25 cellular contexts compared by ENCODE assay signal in the genomic region with DNA sequence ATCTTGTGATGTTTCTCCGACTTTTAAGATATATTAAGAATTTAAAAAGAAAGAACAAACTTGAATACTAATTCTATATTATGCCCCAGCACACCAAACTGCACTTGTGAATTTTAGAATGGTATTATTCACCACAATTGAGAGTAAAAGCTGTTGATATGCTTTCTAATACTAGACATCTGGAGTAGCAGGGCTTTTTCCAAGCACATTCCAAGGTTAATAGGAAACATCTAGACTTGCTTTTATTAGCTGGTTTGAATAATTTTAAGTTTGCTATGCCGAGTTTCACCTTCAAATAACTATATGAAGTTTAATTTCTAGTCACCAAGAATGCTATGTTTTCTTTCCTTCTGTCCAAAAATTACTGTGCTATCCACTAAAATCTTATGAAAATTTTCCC. TPM values are rescaled to one million over a fixed set of nuclear protein-coding genes. Genes with fewer than 3 reads are reported as not detected.
DNase-seq lines count a peak whose midpoint lies in the region; ATAC-seq and TF ChIP-seq lines count a peak whose summit lies in the region.
"Had no signal": no experiment of that assay in that cellular context is flagged by ENCODE, and none has a peak within 500 bp of the region (broad histone marks: within the 10 kb centered on the region; RNA-seq: fewer than 3 reads in every experiment).

No MANE protein-coding gene starts in this region.

- no peaks in the 10 kb centered on the region for H3K9me3 ChIP-seq in right lobe of liver
- H3K9me3 ChIP-seq: body of pancreas, colonic mucosa, testis had no signal

- intact Hi-C loops in right lobe of liver (cut with DNase I), result no loop called here

- peak; percentile 25 for DNase-seq in DMS 273 (lab: John Stamatoyannopoulos, UW; ENCODE audit: unreplicated experiment)
- DNase-seq in DMS 273 treated with DMSO at 0.1 percent for 48 hours (lab: John Stamatoyannopoulos, UW), result no peak
- DNase-seq in chondrocyte (ENCODE audit: low spot score), result no peak
- no peak for DNase-seq in right lobe of liver
- no peak for DNase-seq in KG1 (lab: John Stamatoyannopoulos, UW)
- DNase-seq in AG08395 (ENCODE audit: low spot score), result no peak
- DNase-seq: activated CD4-positive, alpha-beta T cell treated with anti-CD3 and anti-CD28 coated beads, Interleukin-2, amount 50 U/mL, for 1 hour; activated naive CD8-positive, alpha-beta T cell treated with anti-CD3 and anti-CD28 coated beads, Interleukin-2, amount 10 ng/mL, durations not matched to agents 7 days and 5 days; body of pancreas; colonic mucosa; DMS79; naive thymus-derived CD8-positive, alpha-beta T cell; NCI-H1105; NCI-H2029 treated with DMSO at 0.1 percent for 48 hours; NCI-H345; stimulated activated CD4-positive, alpha-beta T cell treated with anti-CD3 and anti-CD28 coated beads, Interleukin-4, amount 100 ng/mL, for 1 hour; stimulated activated naive CD4-positive, alpha-beta T cell; testis had no signal

- TF ChIP-seq POLR2A in right lobe of liver (IDR thresholded peaks at IDR 0.05), result no peak

- 43% methylated on average over 2 of the region's 2 CpGs for WGBS in right lobe of liver (ENCODE audit: insufficient coverage, low coverage, low lambda C conversion rate, missing lambda C conversion rate)

- peak overlapping the region; percentile 0 for H3K4me3 Mint-ChIP-seq in chondrocyte (ENCODE audit: unreplicated experiment)
- no peak overlapping the region for H3K4me3 Mint-ChIP-seq in activated T-helper 17 cell treated with anti-CD3 and anti-CD28 coated beads, Interleukin-2, amount 50 U/mL, for 72 hours

- H3K27ac Mint-ChIP-seq in chondrocyte (ENCODE audit: unreplicated experiment), result peak overlapping the region; percentile 92
- H3K27ac Mint-ChIP-seq in activated T-helper 17 cell treated with anti-CD3 and anti-CD28 coated beads, Interleukin-2, amount 50 U/mL, for 72 hours, result no peak overlapping the region
- H3K27ac Mint-ChIP-seq: activated naive CD8-positive, alpha-beta T cell treated with anti-CD3 and anti-CD28 coated beads, Interleukin-2, amount 10 ng/mL, durations not matched to agents 7 days and 5 days; activated T-helper 2 cell treated with anti-CD3 and anti-CD28 coated beads, Interferon-gamma antibody, Interleukin-2, Interleukin-4, amounts not matched to agents 10 μg/mL and 5 μg/mL and 100 μg/mL, durations not matched to agents 14 hours and 24 hours and 36 hours; T-helper 2 cell treated with Interferon-gamma antibody and Interleukin-4, amounts not matched to agents 5 μg/mL and 100 μg/mL, for 36 hours had no signal

- H3K4me1 Mint-ChIP-seq in chondrocyte (ENCODE audit: low read depth), result peaks cover 98% of the 10 kb centered on the region
- H3K4me1 Mint-ChIP-seq in activated T-helper 17 cell treated with anti-CD3 and anti-CD28 coated beads, Interleukin-2, amount 50 U/mL, for 72 hours, result peaks cover 4% of the 10 kb centered on the region

- no peaks in the 10 kb centered on the region for H3K9me3 Mint-ChIP-seq in chondrocyte (ENCODE audit: low read depth)
- no peaks in the 10 kb centered on the region for H3K9me3 Mint-ChIP-seq in activated T-helper 17 cell treated with anti-CD3 and anti-CD28 coated beads, Interleukin-2, amount 50 U/mL, for 72 hours
- H3K9me3 Mint-ChIP-seq: activated naive CD8-positive, alpha-beta T cell treated with anti-CD3 and anti-CD28 coated beads, Interleukin-2, amount 10 ng/mL, durations not matched to agents 7 days and 5 days; activated T-helper 2 cell treated with anti-CD3 and anti-CD28 coated beads, Interferon-gamma antibody, Interleukin-2, Interleukin-4, amounts not matched to agents 10 μg/mL and 5 μg/mL and 100 μg/mL, durations not matched to agents 14 hours and 24 hours and 36 hours; naive thymus-derived CD8-positive, alpha-beta T cell; T-helper 2 cell treated with Interferon-gamma antibody and Interleukin-4, amounts not matched to agents 5 μg/mL and 100 μg/mL, for 36 hours had no signal

- peak overlapping the region in 2 of 3 donors; percentile 22 to 69 for H3K27ac ChIP-seq in right lobe of liver
- H3K27ac ChIP-seq: 22Rv1, colonic mucosa, testis, VCaP had no signal

- no peaks in the 10 kb centered on the region for H3K27me3 ChIP-seq in right lobe of liver
- H3K27me3 ChIP-seq: body of pancreas, colonic mucosa, testis had no signal

- no peak for ATAC-seq in right lobe of liver
- ATAC-seq in activated T-helper 17 cell treated with anti-CD3 and anti-CD28 coated beads, Interleukin-2, amount 50 U/mL, for 72 hours (replicated peaks), result no peak
- ATAC-seq in GM21737 (IDR thresholded peaks at IDR 0.05; ENCODE audit: unreplicated experiment), result no peak
- ATAC-seq: naive thymus-derived CD8-positive, alpha-beta T cell had no signal

- peaks cover 8% of the 10 kb centered on the region for H3K36me3 Mint-ChIP-seq in chondrocyte (ENCODE audit: low read depth)
- H3K36me3 Mint-ChIP-seq in activated T-helper 17 cell treated with anti-CD3 and anti-CD28 coated beads, Interleukin-2, amount 50 U/mL, for 72 hours (ENCODE audit: low read depth), result no peaks in the 10 kb centered on the region
- H3K36me3 Mint-ChIP-seq: naive thymus-derived CD8-positive, alpha-beta T cell had no signal

- H3K4me1 ChIP-seq in right lobe of liver, result peaks cover 0 to 45% (median 15%) of the 10 kb centered on the region in 4 donors
- H3K4me1 ChIP-seq: testis had no signal

- H3K36me3 ChIP-seq in right lobe of liver, result no peaks in the 10 kb centered on the region
- H3K36me3 ChIP-seq: colonic mucosa had no signal

- TF ChIP-seq CTCF in chondrocyte (IDR thresholded peaks at IDR 0.05), result no peak
- no peak for TF ChIP-seq CTCF in right lobe of liver (IDR thresholded peaks at IDR 0.05)

- H3K4me3 ChIP-seq in right lobe of liver, result no peak overlapping the region
- H3K4me3 ChIP-seq: body of pancreas, colonic mucosa, skin epidermis, testis had no signal

- no peaks in the 10 kb centered on the region for H3K27me3 Mint-ChIP-seq in chondrocyte (ENCODE audit: low read depth)
- H3K27me3 Mint-ChIP-seq in activated T-helper 17 cell treated with anti-CD3 and anti-CD28 coated beads, Interleukin-2, amount 50 U/mL, for 72 hours, result peaks cover 17% of the 10 kb centered on the region
- H3K27me3 Mint-ChIP-seq: activated naive CD8-positive, alpha-beta T cell treated with anti-CD3 and anti-CD28 coated beads, Interleukin-2, amount 10 ng/mL, durations not matched to agents 7 days and 5 days; naive thymus-derived CD8-positive, alpha-beta T cell had no signal

RNA-seq across cellular contexts. Expression of a gene that starts 13.5 kb away (rescaled TPM):
- total RNA-seq in chondrocyte (595 to 1,006 TPM (median 987 TPM) in 3 replicates), right lobe of liver (10 to 100 TPM in 1 of 6 experiments, 1 to 10 TPM in 5; 2.2 to 24.6 (median 7.7) TPM)
- 10 to 100 TPM in 1 of 2 donors, 1 to 10 TPM in 1; 8.5 to 18.2 TPM for total RNA-seq in activated T-helper 17 cell treated with anti-CD3 and anti-CD28 coated beads, Interleukin-2, amount 50 U/mL, for 72 hours

Comparison
In these comparisons a context has a peak if more than half of its experiments do, and no peak if none do; other contexts are left out.
1. RNA of a gene that starts 13.5 kb away (total RNA-seq): 595 to 1,006 TPM in chondrocyte; 8.5 to 18.2 TPM in activated T-helper 17 cell treated with anti-CD3 and anti-CD28 coated beads, Interleukin-2, amount 50 U/mL, for 72 hours and 2.2 to 24.6 TPM in right lobe of liver; every median in the first group is over 10 times any median in the second.